ENCODE assay signal across 26 cellular contexts in genomic region chr4:113559947-113560346, GRCh38.
"Had no signal": no experiment of that assay in that cellular context is flagged by ENCODE, and none has a peak within 500 bp of the region (broad histone marks: within the 10 kb centered on the region; RNA-seq: fewer than 3 reads in every experiment).

No MANE protein-coding gene starts in this region.

- DNase-seq: activated CD4-positive, alpha-beta T cell treated with anti-CD3 and anti-CD28 coated beads, Interleukin-2, amount 10 ng/mL, durations not matched to agents 24 days and 14 days; activated CD4-positive, alpha-beta T cell treated with anti-CD3 and anti-CD28 coated beads, Interleukin-2, amount 50 U/mL, for 4 hours; activated CD8-positive, alpha-beta T cell treated with anti-CD3 and anti-CD28 coated beads for 36 hours; activated naive CD4-positive, alpha-beta T cell treated with anti-CD3 and anti-CD28 coated beads, Interleukin-2, amount 10 ng/mL, durations not matched to agents 7 days and 5 days; activated naive CD8-positive, alpha-beta T cell treated with anti-CD3 and anti-CD28 coated beads, Interleukin-2, amount 50 U/mL, for 24 hours; activated T-cell treated with anti-CD3 and anti-CD28 coated beads, Interleukin-2, amount 50 U/mL, for 24 hours; anterior cingulate cortex; caudate nucleus; Kasumi-1; MM.1S; NCI-H1092; NCI-H1436 treated with DMSO at 0.1 percent for 48 hours; NCI-H1694 treated with DMSO at 0.1 percent for 48 hours; NCI-H2029; NCI-H345; NCI-H524 treated with DMSO at 0.1 percent for 48 hours; OCI-M1; Right ventricle myocardium superior; SW 1271; T-helper 1 cell; T-helper 2 cell; T-helper 9 cell; WERI-Rb-1 had no signal

- H3K27me3 Mint-ChIP-seq: activated CD4-positive, alpha-beta T cell treated with anti-CD3 and anti-CD28 coated beads, Interleukin-2, amount 10 ng/mL, durations not matched to agents 24 days and 14 days; activated CD8-positive, alpha-beta T cell treated with anti-CD3 and anti-CD28 coated beads for 36 hours; activated naive CD4-positive, alpha-beta T cell treated with anti-CD3 and anti-CD28 coated beads, Interleukin-2, amount 10 ng/mL, durations not matched to agents 7 days and 5 days; activated naive CD8-positive, alpha-beta T cell; activated naive CD8-positive, alpha-beta T cell treated with anti-CD3 and anti-CD28 coated beads, Interleukin-2, amount 50 U/mL, for 24 hours; activated T-cell treated with anti-CD3 and anti-CD28 coated beads, Interleukin-2, amount 50 U/mL, for 24 hours; brain had no signal

- H3K4me3 Mint-ChIP-seq: activated CD4-positive, alpha-beta T cell treated with anti-CD3 and anti-CD28 coated beads, Interleukin-2, amount 10 ng/mL, durations not matched to agents 24 days and 14 days; activated CD8-positive, alpha-beta T cell treated with anti-CD3 and anti-CD28 coated beads for 36 hours; activated naive CD4-positive, alpha-beta T cell treated with anti-CD3 and anti-CD28 coated beads, Interleukin-2, amount 10 ng/mL, durations not matched to agents 7 days and 5 days; activated naive CD8-positive, alpha-beta T cell; activated naive CD8-positive, alpha-beta T cell treated with anti-CD3 and anti-CD28 coated beads, Interleukin-2, amount 50 U/mL, for 24 hours; activated T-cell treated with anti-CD3 and anti-CD28 coated beads, Interleukin-2, amount 50 U/mL, for 24 hours; brain had no signal

- H3K36me3 ChIP-seq: WERI-Rb-1 had no signal

- ATAC-seq: activated CD8-positive, alpha-beta T cell treated with anti-CD3 and anti-CD28 coated beads for 36 hours; activated naive CD8-positive, alpha-beta T cell treated with anti-CD3 and anti-CD28 coated beads, Interleukin-2, amount 50 U/mL, for 24 hours had no signal

- H3K27ac Mint-ChIP-seq: activated CD4-positive, alpha-beta T cell treated with anti-CD3 and anti-CD28 coated beads, Interleukin-2, amount 10 ng/mL, durations not matched to agents 24 days and 14 days; activated naive CD4-positive, alpha-beta T cell treated with anti-CD3 and anti-CD28 coated beads, Interleukin-2, amount 10 ng/mL, durations not matched to agents 7 days and 5 days; activated naive CD8-positive, alpha-beta T cell; activated T-helper 2 cell treated with anti-CD3 and anti-CD28 coated beads, Interferon-gamma antibody, Interleukin-2, Interleukin-4, amounts not matched to agents 10 μg/mL and 5 μg/mL and 100 μg/mL, durations not matched to agents 14 hours and 24 hours and 36 hours had no signal

- H3K9me3 Mint-ChIP-seq: activated CD8-positive, alpha-beta T cell treated with anti-CD3 and anti-CD28 coated beads for 36 hours; activated naive CD4-positive, alpha-beta T cell treated with anti-CD3 and anti-CD28 coated beads, Interleukin-2, amount 10 ng/mL, durations not matched to agents 7 days and 5 days; activated naive CD8-positive, alpha-beta T cell treated with anti-CD3 and anti-CD28 coated beads, Interleukin-2, amount 50 U/mL, for 24 hours; activated T-cell treated with anti-CD3 and anti-CD28 coated beads, Interleukin-2, amount 50 U/mL, for 24 hours; activated T-helper 2 cell treated with anti-CD3 and anti-CD28 coated beads, Interferon-gamma antibody, Interleukin-2, Interleukin-4, amounts not matched to agents 10 μg/mL and 5 μg/mL and 100 μg/mL, durations not matched to agents 14 hours and 24 hours and 36 hours; brain had no signal
